1 cellular context compared by ENCODE assay signal in genomic region chr9:133375724-133376654, GRCh38.
TF ChIP-seq lines count a peak whose summit lies in the region.

STKLD1 (plus strand) TSS chr9:133376366; CDS start chr9:133376474, 108 bp downstream.
SURF4 (minus strand) TSS chr9:133376060; CDS start chr9:133375969, 91 bp downstream.

TF ChIP-seq in HepG2, 621 proteins besides CTCF, POLR2A, EP300 and RAD21 (continued from another document and continues in another):
- TF ChIP-seq, protein P1, sequence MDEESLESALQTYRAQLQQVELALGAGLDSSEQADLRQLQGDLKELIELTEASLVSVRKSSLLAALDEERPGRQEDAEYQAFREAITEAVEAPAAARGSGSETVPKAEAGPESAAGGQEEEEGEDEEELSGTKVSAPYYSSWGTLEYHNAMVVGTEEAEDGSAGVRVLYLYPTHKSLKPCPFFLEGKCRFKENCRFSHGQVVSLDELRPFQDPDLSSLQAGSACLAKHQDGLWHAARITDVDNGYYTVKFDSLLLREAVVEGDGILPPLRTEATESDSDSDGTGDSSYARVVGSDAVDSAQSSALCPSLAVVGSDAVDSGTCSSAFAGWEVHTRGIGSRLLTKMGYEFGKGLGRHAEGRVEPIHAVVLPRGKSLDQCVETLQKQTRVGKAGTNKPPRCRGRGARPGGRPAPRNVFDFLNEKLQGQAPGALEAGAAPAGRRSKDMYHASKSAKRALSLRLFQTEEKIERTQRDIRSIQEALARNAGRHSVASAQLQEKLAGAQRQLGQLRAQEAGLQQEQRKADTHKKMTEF (CRISPR knock-in tag; IDR thresholded peaks at IDR 0.05) = peak; percentile 78; the same call in 1 of the 2 replicates
- TF ChIP-seq GPBP1L1 (CRISPR knock-in tag; IDR thresholded peaks at IDR 0.05) (no peak), JARID2 (CRISPR knock-in tag; IDR thresholded peaks at IDR 0.05; ENCODE audit: insufficient replicate concordance) (no peak), BORCS8-MEF2B (CRISPR knock-in tag; IDR thresholded peaks at IDR 0.05) (peak; percentile 71; the same call in 1 of the 2 replicates), ZNF256 (CRISPR knock-in tag; conservative IDR thresholded peaks at IDR 0.05) (no peak), PCBP1 (IDR thresholded peaks at IDR 0.05; ENCODE audit: borderline replicate concordance, low read depth, low read length) (no peak), KDM6A (CRISPR knock-in tag; IDR thresholded peaks at IDR 0.05; ENCODE audit: low read depth) (no peak), SP4 (CRISPR knock-in tag; IDR thresholded peaks at IDR 0.05) (peak; percentile 98), KDM5B (CRISPR knock-in tag; IDR thresholded peaks at IDR 0.05; ENCODE audit: borderline replicate concordance) (peak; percentile 63; the same call in 1 of the 2 replicates), BCL6 (CRISPR knock-in tag; IDR thresholded peaks at IDR 0.05) (peak; percentile 50), ZFP37 (CRISPR knock-in tag; IDR thresholded peaks at IDR 0.05; ENCODE audit: borderline replicate concordance) (no peak), ZNF720 (CRISPR knock-in tag; IDR thresholded peaks at IDR 0.05) (no peak), ETV5 (CRISPR knock-in tag; IDR thresholded peaks at IDR 0.05; ENCODE audit: borderline replicate concordance) (peak; percentile 51; the same call in 1 of the 2 replicates), RFX3 (CRISPR knock-in tag; IDR thresholded peaks at IDR 0.05) (no peak), ZNF772 (CRISPR knock-in tag; IDR thresholded peaks at IDR 0.05) (peak; percentile 16; the same call in 1 of the 2 replicates), ATF7 (IDR thresholded peaks at IDR 0.05) (no peak), ATF7 (CRISPR knock-in tag; IDR thresholded peaks at IDR 0.05) (no peak), ZNF616 (CRISPR knock-in tag; IDR thresholded peaks at IDR 0.05; ENCODE audit: low read depth) (no peak; the same call in 1 of the 2 replicates), ZBTB20 (CRISPR knock-in tag; IDR thresholded peaks at IDR 0.05; ENCODE audit: borderline replicate concordance, low read depth) (0 out of 2 replicates have a peak, but pooled peaks have one; percentile 56), ZNF124 (CRISPR knock-in tag; IDR thresholded peaks at IDR 0.05) (0 out of 2 replicates have a peak, but pooled peaks have one; percentile 13), DDIT3 (CRISPR knock-in tag; IDR thresholded peaks at IDR 0.05) (no peak), ZNF430 (CRISPR knock-in tag; IDR thresholded peaks at IDR 0.05) (peak; percentile 24; the same call in 1 of the 2 replicates), JUN (CRISPR knock-in tag; IDR thresholded peaks at IDR 0.05) (no peak), ARNT (IDR thresholded peaks at IDR 0.05) (no peak), TAF1 (CRISPR knock-in tag; IDR thresholded peaks at IDR 0.05) (peak; percentile 76), HNF4A (CRISPR knock-in tag; IDR thresholded peaks at IDR 0.05) (peak; percentile 24), ZNF546 (CRISPR knock-in tag; conservative IDR thresholded peaks at IDR 0.05) (peak; percentile 67; the same call in 1 of the 2 replicates), HNF1B (CRISPR knock-in tag; IDR thresholded peaks at IDR 0.05) (no peak), ZNF547 (CRISPR knock-in tag; IDR thresholded peaks at IDR 0.05) (peak; percentile 35; the same call in 1 of the 2 replicates), ZNF776 (CRISPR knock-in tag; IDR thresholded peaks at IDR 0.05) (peak; percentile 55; the same call in 1 of the 2 replicates), ZNF678 (CRISPR knock-in tag; IDR thresholded peaks at IDR 0.05) (0 out of 2 replicates have a peak, but pooled peaks have one; percentile 44), THAP11 (CRISPR knock-in tag; IDR thresholded peaks at IDR 0.05) (peak; percentile 61; the same call in 1 of the 2 replicates), RORA (CRISPR knock-in tag; IDR thresholded peaks at IDR 0.05) (no peak), ZIK1 (CRISPR knock-in tag; IDR thresholded peaks at IDR 0.05; ENCODE audit: borderline replicate concordance, low read depth) (peak; percentile 82; the same call in 1 of the 2 replicates), ZBTB37 (CRISPR knock-in tag; IDR thresholded peaks at IDR 0.05) (no peak), CREB1 (IDR thresholded peaks at IDR 0.05) (peak; percentile 50; the same call in 1 of the 2 replicates), CREB1 (CRISPR knock-in tag; IDR thresholded peaks at IDR 0.05) (no peak), ZNF770 (CRISPR knock-in tag; IDR thresholded peaks at IDR 0.05) (peak; percentile 98), ZNF468 (CRISPR knock-in tag; IDR thresholded peaks at IDR 0.05) (no peak), SALL1 (CRISPR knock-in tag; IDR thresholded peaks at IDR 0.05) (peak; percentile 80), PHF5A (CRISPR knock-in tag; IDR thresholded peaks at IDR 0.05; ENCODE audit: low read depth, unreplicated experiment) (peak; percentile 33), KDM2A (CRISPR knock-in tag; IDR thresholded peaks at IDR 0.05; ENCODE audit: borderline replicate concordance, low read depth) (0 out of 2 replicates have a peak, but pooled peaks have one; percentile 40), SMYD3 (CRISPR knock-in tag; IDR thresholded peaks at IDR 0.05) (0 out of 2 replicates have a peak, but pooled peaks have one; percentile 68), CBFB (CRISPR knock-in tag; IDR thresholded peaks at IDR 0.05) (peak; percentile 63; the same call in 1 of the 2 replicates), PTBP1 (IDR thresholded peaks at IDR 0.05; ENCODE audit: low read depth, low read length, poor library complexity, severe bottlenecking) (no peak)
- TF ChIP-seq, protein P2, sequence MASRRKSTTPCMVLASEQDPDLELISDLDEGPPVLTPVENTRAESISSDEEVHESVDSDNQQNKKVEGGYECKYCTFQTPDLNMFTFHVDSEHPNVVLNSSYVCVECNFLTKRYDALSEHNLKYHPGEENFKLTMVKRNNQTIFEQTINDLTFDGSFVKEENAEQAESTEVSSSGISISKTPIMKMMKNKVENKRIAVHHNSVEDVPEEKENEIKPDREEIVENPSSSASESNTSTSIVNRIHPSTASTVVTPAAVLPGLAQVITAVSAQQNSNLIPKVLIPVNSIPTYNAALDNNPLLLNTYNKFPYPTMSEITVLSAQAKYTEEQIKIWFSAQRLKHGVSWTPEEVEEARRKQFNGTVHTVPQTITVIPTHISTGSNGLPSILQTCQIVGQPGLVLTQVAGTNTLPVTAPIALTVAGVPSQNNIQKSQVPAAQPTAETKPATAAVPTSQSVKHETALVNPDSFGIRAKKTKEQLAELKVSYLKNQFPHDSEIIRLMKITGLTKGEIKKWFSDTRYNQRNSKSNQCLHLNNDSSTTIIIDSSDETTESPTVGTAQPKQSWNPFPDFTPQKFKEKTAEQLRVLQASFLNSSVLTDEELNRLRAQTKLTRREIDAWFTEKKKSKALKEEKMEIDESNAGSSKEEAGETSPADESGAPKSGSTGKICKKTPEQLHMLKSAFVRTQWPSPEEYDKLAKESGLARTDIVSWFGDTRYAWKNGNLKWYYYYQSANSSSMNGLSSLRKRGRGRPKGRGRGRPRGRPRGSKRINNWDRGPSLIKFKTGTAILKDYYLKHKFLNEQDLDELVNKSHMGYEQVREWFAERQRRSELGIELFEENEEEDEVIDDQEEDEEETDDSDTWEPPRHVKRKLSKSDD (CRISPR knock-in tag; IDR thresholded peaks at IDR 0.05; ENCODE audit: low read depth) = peak; percentile 64; the same call in 1 of the 2 replicates
- TF ChIP-seq, protein P3, sequence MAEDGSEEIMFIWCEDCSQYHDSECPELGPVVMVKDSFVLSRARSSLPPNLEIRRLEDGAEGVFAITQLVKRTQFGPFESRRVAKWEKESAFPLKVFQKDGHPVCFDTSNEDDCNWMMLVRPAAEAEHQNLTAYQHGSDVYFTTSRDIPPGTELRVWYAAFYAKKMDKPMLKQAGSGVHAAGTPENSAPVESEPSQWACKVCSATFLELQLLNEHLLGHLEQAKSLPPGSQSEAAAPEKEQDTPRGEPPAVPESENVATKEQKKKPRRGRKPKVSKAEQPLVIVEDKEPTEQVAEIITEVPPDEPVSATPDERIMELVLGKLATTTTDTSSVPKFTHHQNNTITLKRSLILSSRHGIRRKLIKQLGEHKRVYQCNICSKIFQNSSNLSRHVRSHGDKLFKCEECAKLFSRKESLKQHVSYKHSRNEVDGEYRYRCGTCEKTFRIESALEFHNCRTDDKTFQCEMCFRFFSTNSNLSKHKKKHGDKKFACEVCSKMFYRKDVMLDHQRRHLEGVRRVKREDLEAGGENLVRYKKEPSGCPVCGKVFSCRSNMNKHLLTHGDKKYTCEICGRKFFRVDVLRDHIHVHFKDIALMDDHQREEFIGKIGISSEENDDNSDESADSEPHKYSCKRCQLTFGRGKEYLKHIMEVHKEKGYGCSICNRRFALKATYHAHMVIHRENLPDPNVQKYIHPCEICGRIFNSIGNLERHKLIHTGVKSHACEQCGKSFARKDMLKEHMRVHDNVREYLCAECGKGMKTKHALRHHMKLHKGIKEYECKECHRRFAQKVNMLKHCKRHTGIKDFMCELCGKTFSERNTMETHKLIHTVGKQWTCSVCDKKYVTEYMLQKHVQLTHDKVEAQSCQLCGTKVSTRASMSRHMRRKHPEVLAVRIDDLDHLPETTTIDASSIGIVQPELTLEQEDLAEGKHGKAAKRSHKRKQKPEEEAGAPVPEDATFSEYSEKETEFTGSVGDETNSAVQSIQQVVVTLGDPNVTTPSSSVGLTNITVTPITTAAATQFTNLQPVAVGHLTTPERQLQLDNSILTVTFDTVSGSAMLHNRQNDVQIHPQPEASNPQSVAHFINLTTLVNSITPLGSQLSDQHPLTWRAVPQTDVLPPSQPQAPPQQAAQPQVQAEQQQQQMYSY (CRISPR knock-in tag; IDR thresholded peaks at IDR 0.05) = no peak
- TF ChIP-seq, protein P4, sequence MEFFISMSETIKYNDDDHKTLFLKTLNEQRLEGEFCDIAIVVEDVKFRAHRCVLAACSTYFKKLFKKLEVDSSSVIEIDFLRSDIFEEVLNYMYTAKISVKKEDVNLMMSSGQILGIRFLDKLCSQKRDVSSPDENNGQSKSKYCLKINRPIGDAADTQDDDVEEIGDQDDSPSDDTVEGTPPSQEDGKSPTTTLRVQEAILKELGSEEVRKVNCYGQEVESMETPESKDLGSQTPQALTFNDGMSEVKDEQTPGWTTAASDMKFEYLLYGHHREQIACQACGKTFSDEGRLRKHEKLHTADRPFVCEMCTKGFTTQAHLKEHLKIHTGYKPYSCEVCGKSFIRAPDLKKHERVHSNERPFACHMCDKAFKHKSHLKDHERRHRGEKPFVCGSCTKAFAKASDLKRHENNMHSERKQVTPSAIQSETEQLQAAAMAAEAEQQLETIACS (CRISPR knock-in tag; IDR thresholded peaks at IDR 0.05) = no peak
- TF ChIP-seq, protein P5, sequence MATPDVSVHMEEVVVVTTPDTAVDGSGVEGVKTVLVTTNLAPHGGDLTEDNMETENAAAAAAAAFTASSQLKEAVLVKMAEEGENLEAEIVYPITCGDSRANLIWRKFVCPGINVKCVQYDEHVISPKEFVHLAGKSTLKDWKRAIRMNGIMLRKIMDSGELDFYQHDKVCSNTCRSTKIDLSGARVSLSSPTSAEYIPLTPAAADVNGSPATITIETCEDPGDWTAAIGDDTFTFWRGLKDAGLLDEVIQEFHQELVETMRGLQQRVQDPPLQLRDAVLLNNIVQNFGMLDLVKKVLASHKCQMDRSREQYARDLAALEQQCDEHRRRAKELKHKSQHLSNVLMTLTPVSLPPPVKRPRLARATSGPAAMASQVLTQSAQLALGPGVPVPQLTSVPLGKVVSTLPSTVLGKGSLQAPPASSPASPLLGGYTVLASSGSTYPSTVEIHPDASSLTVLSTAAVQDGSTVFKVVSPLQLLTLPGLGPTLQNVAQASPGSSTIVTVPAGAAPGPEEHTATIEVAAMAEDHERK (CRISPR knock-in tag; IDR thresholded peaks at IDR 0.05; ENCODE audit: low read depth) = peak; percentile 78
